ENCODE assay signal across 1 cellular context in the genomic region with DNA sequence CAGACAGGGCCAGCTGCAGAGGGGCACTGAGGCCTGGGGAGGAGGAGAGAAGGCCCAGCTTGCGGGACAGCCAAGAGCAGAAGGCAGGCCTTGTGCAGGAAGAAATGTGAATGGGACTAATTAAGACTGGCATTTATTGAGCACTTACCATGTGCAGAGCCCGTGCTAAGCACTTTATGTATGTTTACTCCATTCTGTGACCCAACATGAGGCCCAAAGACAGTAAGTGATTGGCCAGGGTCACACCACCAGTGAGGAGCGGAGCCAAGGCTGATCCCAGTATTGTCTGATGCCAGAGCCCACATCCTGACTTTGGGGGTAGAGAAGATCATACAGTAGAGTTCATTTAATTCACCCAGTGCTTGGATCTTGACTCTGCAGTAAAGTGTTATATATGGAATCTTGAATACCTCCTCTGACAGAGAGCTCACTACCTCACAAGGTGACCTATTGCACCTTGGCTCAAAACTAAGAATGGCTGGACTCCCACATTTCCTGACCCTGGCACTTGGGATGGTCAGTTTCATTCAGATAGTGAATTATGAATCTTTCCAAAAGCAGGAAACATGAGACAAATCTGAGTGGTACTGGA.
TF ChIP-seq lines count a peak whose summit lies in the region.

No MANE protein-coding gene starts in this region.

TF ChIP-seq in H1, 55 proteins besides CTCF, POLR2A, EP300 and RAD21:
- TF ChIP-seq KDM1A (IDR thresholded peaks at IDR 0.05; ENCODE audit: borderline replicate concordance, low read length) (peak; percentile 64; the same call in 1 of the 2 replicates), KDM4A (IDR thresholded peaks at IDR 0.05; ENCODE audit: low read depth, low read length, severe bottlenecking) (no peak)
